In genomic region chr4:154417358-154417673, GRCh38 we compare ENCODE assay signal across 1 cellular context.
TF ChIP-seq lines count a peak whose summit lies in the region.

No MANE protein-coding gene starts in this region.

TF ChIP-seq in HepG2, 621 proteins besides CTCF, POLR2A, EP300 and RAD21 (continued from another document):
- TF ChIP-seq E2F2 (CRISPR knock-in tag; IDR thresholded peaks at IDR 0.05; ENCODE audit: borderline replicate concordance) (no peak), NR0B2 (CRISPR knock-in tag; IDR thresholded peaks at IDR 0.05) (no peak), ONECUT2 (CRISPR knock-in tag; IDR thresholded peaks at IDR 0.05) (no peak)
TF ChIP-seq in HepG2: peak in this region for 0.
